Comparison of ENCODE assay signal across 7 cellular contexts in genomic region chr14:37150414-37150813, GRCh38. TPM values are rescaled to one million over a fixed set of nuclear protein-coding genes. Genes with fewer than 3 reads are reported as not detected.
DNase-seq lines count a peak whose midpoint lies in the region; ATAC-seq and TF ChIP-seq lines count a peak whose summit lies in the region.

No MANE protein-coding gene starts in this region.

- 16 to 25% methylated on average over 3 of the region's 3 CpGs for WGBS in testis, 2 donors

- CTCF ChIA-PET in CD4-positive, alpha-beta memory T cell (lab: Charles Lee; ENCODE audit: partially characterized antibody): no interaction called here

- DNase-seq in GM12865 (ENCODE audit: low read depth): peak; percentile 9
- DNase-seq in NCI-H1048 (lab: John Stamatoyannopoulos, UW): peak; percentile 37
- DNase-seq in SK-N-DZ (ENCODE audit: low spot score): peak; percentile 4
- DNase-seq in foreskin fibroblast: peak in 1 of 2 donors; percentile 65
- no peak for DNase-seq in testis
- no peak for DNase-seq in CD4-positive, alpha-beta memory T cell

- no peak overlapping the region for H3K4me3 ChIP-seq in GM12865 (ENCODE audit: low read depth, low read length)
- H3K4me3 ChIP-seq in foreskin fibroblast (ENCODE audit: low read depth in 1 of 2, low read length in 2 of 2): no peak overlapping the region
- no peak overlapping the region for H3K4me3 ChIP-seq in testis
- no peak overlapping the region for H3K4me3 ChIP-seq in CD4-positive, alpha-beta memory T cell (ENCODE audit: low read length in 2 of 2)

- H3K9me3 Mint-ChIP-seq in CD4-positive, alpha-beta memory T cell: peaks cover 2 to 27% (median 14%) of the 10 kb centered on the region in 8 donors

- TF ChIP-seq CTCF in GM12865 (IDR thresholded peaks at IDR 0.05; ENCODE audit: insufficient read depth, low read depth, low read length, missing control alignments) (peak; percentile 45), foreskin fibroblast (IDR thresholded peaks at IDR 0.05; ENCODE audit: low read depth, low read length) (peak; percentile 67), testis (IDR thresholded peaks at IDR 0.05) (peak; percentile 34 to 75 (median 42))

- intact Hi-C loops in testis (cut with DNase I; ENCODE audit: low total_unique reads): no loop called here
- intact Hi-C loops in CD4-positive, alpha-beta memory T cell (cut with micrococcal nuclease): no loop called here

- POLR2A ChIA-PET in CD4-positive, alpha-beta memory T cell (lab: Charles Lee; ENCODE audit: partially characterized antibody): no interaction called here

- H3K27ac Mint-ChIP-seq in CD4-positive, alpha-beta memory T cell: no peak overlapping the region

- no peaks in the 10 kb centered on the region for H3K9me3 ChIP-seq in testis
- H3K9me3 ChIP-seq in CD4-positive, alpha-beta memory T cell (ENCODE audit: control insufficient read depth in 1 of 2, low read length in 2 of 2): no peaks in the 10 kb centered on the region

- no peaks in the 10 kb centered on the region for H3K36me3 ChIP-seq in testis (ENCODE audit: low read depth, missing control alignments)
- H3K36me3 ChIP-seq in CD4-positive, alpha-beta memory T cell (ENCODE audit: insufficient read depth, low read length): no peaks in the 10 kb centered on the region

- H3K27me3 Mint-ChIP-seq in CD4-positive, alpha-beta memory T cell: peaks cover 0 to 2% of the 10 kb centered on the region in 2 donors

- no peaks in the 10 kb centered on the region for H3K36me3 Mint-ChIP-seq in CD4-positive, alpha-beta memory T cell

- no peak for TF ChIP-seq POLR2A in testis (IDR thresholded peaks at IDR 0.05)

- no peaks in the 10 kb centered on the region for H3K27me3 ChIP-seq in testis
- no peaks in the 10 kb centered on the region for H3K27me3 ChIP-seq in CD4-positive, alpha-beta memory T cell (ENCODE audit: insufficient read depth, low read length)

- ATAC-seq in HG02678 (IDR thresholded peaks at IDR 0.05; ENCODE audit: unreplicated experiment): no peak

- H3K4me3 Mint-ChIP-seq in CD4-positive, alpha-beta memory T cell: no peak overlapping the region

- H3K4me1 ChIP-seq in testis: no peaks in the 10 kb centered on the region
- no peaks in the 10 kb centered on the region for H3K4me1 ChIP-seq in CD4-positive, alpha-beta memory T cell (ENCODE audit: insufficient read depth, low read length)

- H3K4me1 Mint-ChIP-seq in CD4-positive, alpha-beta memory T cell: no peaks in the 10 kb centered on the region

- no peak overlapping the region for H3K27ac ChIP-seq in testis
- H3K27ac ChIP-seq in CD4-positive, alpha-beta memory T cell (ENCODE audit: low read depth, low read length): no peak overlapping the region

RNA-seq across cellular contexts. Expression of gene SLC25A21, which starts 22.0 kb away (rescaled TPM):
- not detected in 2 replicates for polyA plus RNA-seq in SK-N-DZ (2014; cell fraction: cytosol; rRNA removed)
- not detected in 2 replicates for polyA plus RNA-seq in SK-N-DZ (2014; cell fraction: nucleus; rRNA removed)
- 10 to 100 TPM; 13.6 to 16.0 TPM for total RNA-seq in testis
- polyA plus RNA-seq in testis (ENCODE audit: insufficient read depth, low read depth, low replicate concordance): 4.4 TPM
- not detected for total RNA-seq in CD4-positive, alpha-beta memory T cell
- polyA plus RNA-seq in CD4-positive, alpha-beta memory T cell: not detected

RNA-seq across cellular contexts. Expression of gene MIPOL1, which starts 47.3 kb away (rescaled TPM):
- 0.08 and 0.17 TPM in 2 replicates for polyA plus RNA-seq in SK-N-DZ (2014; cell fraction: cytosol; rRNA removed)
- 0.14 and 0.29 TPM in 2 replicates for polyA plus RNA-seq in SK-N-DZ (2014; cell fraction: nucleus; rRNA removed)
- total RNA-seq in testis: 10 to 100 TPM; 31.6 to 38.8 TPM
- polyA plus RNA-seq in testis (ENCODE audit: insufficient read depth, low read depth, low replicate concordance): 9.0 TPM
- total RNA-seq in CD4-positive, alpha-beta memory T cell: under 1 TPM; 0.25 to 0.81 TPM
- under 1 TPM; 0.57 to 0.98 TPM for polyA plus RNA-seq in CD4-positive, alpha-beta memory T cell

Comparison
In these comparisons a context has a peak if more than half of its experiments do, and no peak if none do; other contexts are left out.
1. DNase-seq: peak in GM12865 (single experiment), NCI-H1048 (single experiment) and SK-N-DZ (single experiment); none in testis (single experiment) and CD4-positive, alpha-beta memory T cell (0 of 5).
2. RNA of gene SLC25A21, which starts 22.0 kb away (total RNA-seq): 13.6 to 16.0 TPM in testis; not detected in CD4-positive, alpha-beta memory T cell; every median in the first group is over 10 times any median in the second.
3. RNA of gene MIPOL1, which starts 47.3 kb away (total RNA-seq): 31.6 to 38.8 TPM in testis; 0.25 to 0.81 TPM in CD4-positive, alpha-beta memory T cell; every median in the first group is over 10 times any median in the second.
4. Peak in every context shown above with its lines, with median percentiles within 50 percentile points of each other: CTCF ChIP-seq.